In the genomic region with DNA sequence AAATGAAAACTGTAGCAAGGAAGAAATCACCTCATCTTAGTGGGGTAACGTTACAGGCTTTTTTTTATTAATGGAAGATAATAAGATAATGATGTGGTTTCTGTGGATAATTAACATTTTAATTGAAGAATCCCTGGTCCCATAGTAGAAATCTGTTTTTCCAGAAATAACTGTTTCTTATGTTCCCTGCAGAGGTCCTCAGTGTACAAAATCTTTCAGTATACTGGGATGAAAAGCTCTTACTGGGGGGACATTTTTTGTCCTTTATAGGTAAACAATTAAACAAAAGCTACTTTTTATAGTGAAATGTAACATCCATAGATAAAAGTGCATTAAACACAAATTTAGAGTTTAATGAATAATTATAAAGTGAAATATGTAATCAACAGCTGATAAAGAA, we compare ENCODE assay signal across 1 cellular context.
TF ChIP-seq lines count a peak whose summit lies in the region.

No MANE protein-coding gene starts in this region.

TF ChIP-seq in IMR-90, 13 proteins besides CTCF, POLR2A, EP300 and RAD21 (continued from another document):
- TF ChIP-seq, protein P1, sequence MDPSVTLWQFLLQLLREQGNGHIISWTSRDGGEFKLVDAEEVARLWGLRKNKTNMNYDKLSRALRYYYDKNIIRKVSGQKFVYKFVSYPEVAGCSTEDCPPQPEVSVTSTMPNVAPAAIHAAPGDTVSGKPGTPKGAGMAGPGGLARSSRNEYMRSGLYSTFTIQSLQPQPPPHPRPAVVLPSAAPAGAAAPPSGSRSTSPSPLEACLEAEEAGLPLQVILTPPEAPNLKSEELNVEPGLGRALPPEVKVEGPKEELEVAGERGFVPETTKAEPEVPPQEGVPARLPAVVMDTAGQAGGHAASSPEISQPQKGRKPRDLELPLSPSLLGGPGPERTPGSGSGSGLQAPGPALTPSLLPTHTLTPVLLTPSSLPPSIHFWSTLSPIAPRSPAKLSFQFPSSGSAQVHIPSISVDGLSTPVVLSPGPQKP (IDR thresholded peaks at IDR 0.05; ENCODE audit: borderline replicate concordance, low read depth, low read length): no peak
- TF ChIP-seq SMC3 (IDR thresholded peaks at IDR 0.05; ENCODE audit: low read depth, low read length) (no peak), FOS (IDR thresholded peaks at IDR 0.05; ENCODE audit: low read depth, low read length) (no peak), MAFK (IDR thresholded peaks at IDR 0.05; ENCODE audit: low read depth, low read length) (no peak), MXI1 (IDR thresholded peaks at IDR 0.05; ENCODE audit: borderline replicate concordance, low read depth, low read length) (no peak), MAZ (IDR thresholded peaks at IDR 0.05; ENCODE audit: borderline replicate concordance, low read depth, low read length) (no peak), RFX5 (IDR thresholded peaks at IDR 0.05; ENCODE audit: low read depth, low read length) (no peak), CEBPB (IDR thresholded peaks at IDR 0.05; ENCODE audit: low read depth, low read length) (no peak), USF2 (IDR thresholded peaks at IDR 0.05; ENCODE audit: low read depth, low read length) (no peak)
TF ChIP-seq in IMR-90: peak in this region for 0.
